ENCODE assay signal across 1 cellular context in genomic region chr11:62542750-62543567, GRCh38.
A peak's percentile ranks its signal among the peaks of the same experiment; 100 is the strongest.
TF ChIP-seq lines count a peak whose summit lies in the region.

No MANE protein-coding gene starts in this region.

TF ChIP-seq in A549, 52 proteins besides CTCF, POLR2A, EP300 and RAD21 (continued from another document):
- TF ChIP-seq MAX (IDR thresholded peaks at IDR 0.05) (peak; percentile 64), JUN (IDR thresholded peaks at IDR 0.05) (0 out of 5 replicates have a peak, but pooled peaks of 1 of the 2 experiments have one; percentile 32), NPAS2 (CRISPR knock-in tag; IDR thresholded peaks at IDR 0.05; ENCODE audit: borderline replicate concordance) (no peak), BCL3 (IDR thresholded peaks at IDR 0.05) (no peak)
TF ChIP-seq in A549: peak in this region for 5.
